In the genomic region with DNA sequence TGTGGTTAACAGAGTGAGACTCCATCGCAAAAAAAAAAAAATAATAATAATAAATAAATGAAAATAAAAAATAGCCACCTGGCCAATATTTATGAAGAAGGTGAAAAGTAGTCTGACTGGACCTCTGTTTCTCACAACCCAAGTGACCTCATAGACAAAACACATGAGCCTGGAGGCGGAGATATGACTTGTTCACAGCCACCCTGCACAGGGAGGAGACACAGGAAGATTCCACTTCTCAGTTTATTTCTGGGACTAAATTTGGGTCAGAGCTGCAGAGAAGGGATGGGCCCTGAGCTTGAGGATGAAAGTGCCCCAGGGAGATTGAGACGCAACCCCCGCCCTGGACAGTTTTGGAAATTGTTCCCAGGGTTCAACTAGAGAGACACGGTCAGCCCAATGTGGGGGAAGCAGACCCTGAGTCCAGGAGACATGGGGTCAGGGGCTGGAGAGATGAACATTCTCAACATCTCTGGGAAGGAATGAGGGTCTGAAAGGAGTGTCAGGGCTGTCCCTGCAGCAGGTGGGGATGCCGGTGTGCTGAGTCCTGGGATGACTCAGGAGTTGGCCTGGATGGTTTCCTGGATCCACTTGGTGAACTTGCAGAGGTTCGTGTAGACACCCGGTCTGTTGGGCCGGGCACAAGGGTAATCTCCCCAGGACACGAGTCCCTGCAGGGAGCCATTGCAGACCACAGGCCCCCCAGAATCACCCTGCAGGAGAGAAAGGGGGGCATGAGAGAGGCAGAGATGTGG, we compare ENCODE assay signal across 1 cellular context.
TF ChIP-seq lines count a peak whose summit lies in the region.

No MANE protein-coding gene starts in this region.

TF ChIP-seq in HCT116, 20 proteins besides CTCF, POLR2A, EP300 and RAD21:
- TF ChIP-seq TCF7L2 (IDR thresholded peaks at IDR 0.05; ENCODE audit: borderline replicate concordance, extremely low read depth, insufficient read depth, insufficient read length) (no peak), JUND (IDR thresholded peaks at IDR 0.05) (no peak), FOSL1 (IDR thresholded peaks at IDR 0.05; ENCODE audit: low read depth) (peak; percentile 16; the same call in 1 of the 2 replicates), SP1 (IDR thresholded peaks at IDR 0.05; ENCODE audit: low read depth) (no peak), CBX3 (IDR thresholded peaks at IDR 0.05; ENCODE audit: low read depth) (no peak)
